In the genomic region with DNA sequence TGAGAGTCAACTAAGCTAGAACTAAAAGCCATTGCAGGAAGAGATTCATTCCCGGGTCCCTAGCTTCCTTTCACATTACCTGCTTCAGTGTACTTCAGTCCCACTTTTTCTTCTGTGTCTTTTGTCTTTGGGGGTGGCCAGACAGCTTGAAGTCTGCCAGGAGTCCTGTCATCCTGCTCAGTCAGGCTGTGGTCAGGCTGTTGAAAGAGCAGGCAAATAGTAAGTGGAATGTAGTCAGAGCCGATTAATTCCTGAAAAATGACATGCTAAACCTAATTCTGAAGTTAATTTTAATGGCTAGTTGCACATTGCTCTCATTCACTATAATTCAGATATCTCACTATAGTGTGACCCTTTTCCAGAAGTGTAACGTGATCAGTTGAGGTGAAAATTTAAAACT, we compare ENCODE assay signal across 12 cellular contexts.
DNase-seq lines count a peak whose midpoint lies in the region; ATAC-seq, FAIRE-seq and TF ChIP-seq lines count a peak whose summit lies in the region.
"Had no signal": no experiment of that assay in that cellular context is flagged by ENCODE, and none has a peak within 500 bp of the region (broad histone marks: within the 10 kb centered on the region; RNA-seq: fewer than 3 reads in every experiment).

No MANE protein-coding gene starts in this region.

- no peaks in the 10 kb centered on the region for H3K27me3 ChIP-seq in SJSA1 (replicated peaks)
- no peaks in the 10 kb centered on the region for H3K27me3 ChIP-seq in skeletal muscle satellite cell (ENCODE audit: control insufficient read depth, insufficient read depth, low read length)

- no peak for ATAC-seq in HG02970 (IDR thresholded peaks at IDR 0.05; ENCODE audit: low FRiP score, unreplicated experiment)
- ATAC-seq in stimulated activated effector memory CD8-positive, alpha-beta T cell treated with anti-CD3 and anti-CD28 coated beads, Interleukin-12 subunit alpha, Interleukin-12 subunit beta, amount 100 ng/mL, for 72 hours = no peak
- ATAC-seq: activated naive CD8-positive, alpha-beta T cell treated with anti-CD3 and anti-CD28 coated beads, Interleukin-2, amount 50 U/mL, for 24 hours; naive thymus-derived CD8-positive, alpha-beta T cell had no signal

- peaks cover 5% of the 10 kb centered on the region for H3K4me1 Mint-ChIP-seq in stimulated activated effector memory CD8-positive, alpha-beta T cell treated with anti-CD3 and anti-CD28 coated beads, Interleukin-12 subunit alpha, Interleukin-12 subunit beta, amount 100 ng/mL, for 72 hours

- no peak overlapping the region for H3K4me3 Mint-ChIP-seq in stimulated activated effector memory CD8-positive, alpha-beta T cell treated with anti-CD3 and anti-CD28 coated beads, Interleukin-12 subunit alpha, Interleukin-12 subunit beta, amount 100 ng/mL, for 72 hours
- H3K4me3 Mint-ChIP-seq: activated naive CD8-positive, alpha-beta T cell treated with anti-CD3 and anti-CD28 coated beads, Interleukin-2, amount 50 U/mL, for 24 hours; naive thymus-derived CD8-positive, alpha-beta T cell had no signal

- H3K4me3 ChIP-seq in SJSA1 = no peak overlapping the region
- H3K4me3 ChIP-seq in fibroblast of pulmonary artery (replicated peaks; ENCODE audit: low read depth, low read length) = no peak overlapping the region
- H3K4me3 ChIP-seq in skeletal muscle satellite cell (ENCODE audit: low read length) = peak overlapping the region; percentile 13

- H3K9ac ChIP-seq in skeletal muscle satellite cell (ENCODE audit: low read depth, low read length) = peak overlapping the region; percentile 2

- no peak overlapping the region for H3K27ac Mint-ChIP-seq in stimulated activated effector memory CD8-positive, alpha-beta T cell treated with anti-CD3 and anti-CD28 coated beads, Interleukin-12 subunit alpha, Interleukin-12 subunit beta, amount 100 ng/mL, for 72 hours
- H3K27ac Mint-ChIP-seq: activated naive CD8-positive, alpha-beta T cell treated with anti-CD3 and anti-CD28 coated beads, Interleukin-2, amount 50 U/mL, for 24 hours had no signal

- TF ChIP-seq POLR2A in GM12892 (IDR thresholded peaks at IDR 0.05; ENCODE audit: low read depth, low read length) = no peak

- FAIRE-seq in GM12892 (lab: Jason Lieb, UNC) = no peak

- no peaks in the 10 kb centered on the region for H3K36me3 Mint-ChIP-seq in stimulated activated effector memory CD8-positive, alpha-beta T cell treated with anti-CD3 and anti-CD28 coated beads, Interleukin-12 subunit alpha, Interleukin-12 subunit beta, amount 100 ng/mL, for 72 hours

- no peak for TF ChIP-seq CTCF in fibroblast of pulmonary artery (IDR thresholded peaks at IDR 0.05; ENCODE audit: low read length, missing control alignments)

- H3K9me3 ChIP-seq in SJSA1 (replicated peaks) = no peaks in the 10 kb centered on the region
- no peaks in the 10 kb centered on the region for H3K9me3 ChIP-seq in skeletal muscle satellite cell (replicated peaks; ENCODE audit: low read length)

- H3K27ac ChIP-seq in SJSA1 = 0 out of 2 replicates have a peak overlapping the region, but pooled peaks have one; percentile 3

- peak; percentile 42 for DNase-seq in GM04504 (ENCODE audit: low read depth)
- peak in 1 of 2 experiments; percentile 32 for DNase-seq in SJSA1 (ENCODE audit: low read depth in 1 of 2, low spot score in 2 of 2)
- DNase-seq in fibroblast of pulmonary artery (ENCODE audit: low read depth) = peak; percentile 17
- DNase-seq in GM12892 (ENCODE audit: insufficient read length) = no peak
- no peak for DNase-seq in stimulated activated effector memory CD8-positive, alpha-beta T cell treated with anti-CD3 and anti-CD28 coated beads, Interleukin-12 subunit alpha, Interleukin-12 subunit beta, amount 100 ng/mL, for 72 hours (ENCODE audit: low spot score in 2 of 2)
- no peak for DNase-seq in iPS-NIHi7 (ENCODE audit: extremely low spot score)
- DNase-seq: activated naive CD8-positive, alpha-beta T cell treated with anti-CD3 and anti-CD28 coated beads, Interleukin-2, amount 50 U/mL, for 24 hours; KBM-7; naive thymus-derived CD8-positive, alpha-beta T cell; stimulated activated CD8-positive, alpha-beta memory T cell treated with anti-CD3 and anti-CD28 coated beads, Interleukin-4, amount 100 ng/mL, for 48 hours had no signal

- H3K9me3 Mint-ChIP-seq in stimulated activated effector memory CD8-positive, alpha-beta T cell treated with anti-CD3 and anti-CD28 coated beads, Interleukin-12 subunit alpha, Interleukin-12 subunit beta, amount 100 ng/mL, for 72 hours = no peaks in the 10 kb centered on the region
- H3K9me3 Mint-ChIP-seq: activated naive CD8-positive, alpha-beta T cell treated with anti-CD3 and anti-CD28 coated beads, Interleukin-2, amount 50 U/mL, for 24 hours; naive thymus-derived CD8-positive, alpha-beta T cell had no signal

- H3K36me3 ChIP-seq in SJSA1 (no peaks in the 10 kb centered on the region), skeletal muscle satellite cell (ENCODE audit: insufficient read depth, low read length) (no peaks in the 10 kb centered on the region)

- H3K4me2 ChIP-seq in skeletal muscle satellite cell (ENCODE audit: low read length) = peak overlapping the region; percentile 41

- H3K4me1 ChIP-seq in SJSA1 (replicated peaks) (peaks cover 57% of the 10 kb centered on the region), skeletal muscle satellite cell (ENCODE audit: control insufficient read depth, insufficient read depth, low read length) (peaks cover 44% of the 10 kb centered on the region)

Comparison
In these comparisons a context has a peak if more than half of its experiments do, and no peak if none do; other contexts are left out.
1. DNase-seq: peak in GM04504 (single experiment) and fibroblast of pulmonary artery (single experiment); none in GM12892 (single experiment), stimulated activated effector memory CD8-positive, alpha-beta T cell treated with anti-CD3 and anti-CD28 coated beads, Interleukin-12 subunit alpha, Interleukin-12 subunit beta, amount 100 ng/mL, for 72 hours (0 of 2) and iPS-NIHi7 (single experiment).